In the genomic region with DNA sequence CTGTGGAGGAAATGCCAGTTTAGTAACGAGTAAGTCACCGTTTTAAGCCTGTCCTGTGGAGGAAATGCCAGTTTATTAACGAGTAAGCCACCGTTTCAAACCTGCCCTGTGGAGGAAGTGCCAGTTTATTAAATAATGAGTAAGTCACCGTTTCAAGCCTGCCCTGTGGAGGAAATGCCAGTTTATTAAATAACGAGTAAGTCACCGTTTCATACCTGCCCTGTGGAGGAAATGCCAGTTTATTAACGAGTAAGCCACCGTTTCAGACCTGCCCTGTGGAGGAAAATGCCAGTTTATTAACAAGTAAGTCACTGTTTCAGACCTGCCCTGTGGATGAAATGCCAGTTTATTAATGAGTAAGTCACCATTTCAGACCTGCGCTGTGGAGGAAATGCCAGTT, we compare ENCODE assay signal across 19 cellular contexts. TPM values are rescaled to one million over a fixed set of nuclear protein-coding genes. Genes with fewer than 3 reads are reported as not detected.
A peak's percentile ranks its signal among the peaks of the same experiment; 100 is the strongest.
DNase-seq lines count a peak whose midpoint lies in the region; ATAC-seq, FAIRE-seq and TF ChIP-seq lines count a peak whose summit lies in the region.
"Had no signal": no experiment of that assay in that cellular context is flagged by ENCODE, and none has a peak within 500 bp of the region (broad histone marks: within the 10 kb centered on the region; RNA-seq: fewer than 3 reads in every experiment).

No MANE protein-coding gene starts in this region.

- peak overlapping the region in 1 of 2 donors; percentile 45 for H3K4me3 Mint-ChIP-seq in activated T-cell treated with anti-CD3 and anti-CD28 coated beads, Interleukin-2, amount 50 U/mL, for 72 hours
- peak overlapping the region; percentile 19 for H3K4me3 Mint-ChIP-seq in stimulated activated effector memory CD8-positive, alpha-beta T cell treated with anti-CD3 and anti-CD28 coated beads, Interleukin-12 subunit alpha, Interleukin-12 subunit beta, amount 100 ng/mL, for 72 hours
- H3K4me3 Mint-ChIP-seq in stimulated activated naive B cell treated with anti-CD40 and anti-IgM and Interleukin-4, amounts not matched to agents 10 μg/mL and 1 μg/mL and 100 μg/mL, for 72 hours = no peak overlapping the region
- H3K4me3 Mint-ChIP-seq: dendritic cell treated with granulocyte-macrophage colony-stimulating factor and Interleukin-4, amounts not matched to agents 40 ng/mL and 50 ng/mL, for 4 days; stimulated activated naive CD8-positive, alpha-beta T cell treated with anti-CD3 and anti-CD28 coated beads, Interleukin-15, Interleukin-2, amounts not matched to agents 100 ng/mL and 50 ng/mL, for 24 hours had no signal

- BruUV-seq in endothelial cell of umbilical vein (replicated peaks; lab: Mats Ljungman, UMichigan) = no TSS peak

- peaks cover 14 to 33% of the 10 kb centered on the region in 2 donors for H3K36me3 Mint-ChIP-seq in activated T-cell treated with anti-CD3 and anti-CD28 coated beads, Interleukin-2, amount 50 U/mL, for 72 hours (ENCODE audit: insufficient read depth in 2 of 2)
- H3K36me3 Mint-ChIP-seq in stimulated activated effector memory CD8-positive, alpha-beta T cell treated with anti-CD3 and anti-CD28 coated beads, Interleukin-12 subunit alpha, Interleukin-12 subunit beta, amount 100 ng/mL, for 72 hours = peaks cover 86% of the 10 kb centered on the region
- H3K36me3 Mint-ChIP-seq in stimulated activated naive B cell treated with anti-CD40 and anti-IgM and Interleukin-4, amounts not matched to agents 10 μg/mL and 1 μg/mL and 100 μg/mL, for 72 hours = peaks cover 51 to 58% of the 10 kb centered on the region in 2 donors

- no peaks in the 10 kb centered on the region for H3K27me3 Mint-ChIP-seq in activated T-cell treated with anti-CD3 and anti-CD28 coated beads, Interleukin-2, amount 50 U/mL, for 72 hours (ENCODE audit: low read depth)
- H3K27me3 Mint-ChIP-seq in stimulated activated naive B cell treated with anti-CD40 and anti-IgM and Interleukin-4, amounts not matched to agents 10 μg/mL and 1 μg/mL and 100 μg/mL, for 72 hours = no peaks in the 10 kb centered on the region
- H3K27me3 Mint-ChIP-seq: dendritic cell treated with granulocyte-macrophage colony-stimulating factor and Interleukin-4, amounts not matched to agents 40 ng/mL and 50 ng/mL, for 4 days; stimulated activated naive CD8-positive, alpha-beta T cell treated with anti-CD3 and anti-CD28 coated beads, Interleukin-15, Interleukin-2, amounts not matched to agents 100 ng/mL and 50 ng/mL, for 24 hours had no signal

- no peaks in the 10 kb centered on the region for H3K9me3 Mint-ChIP-seq in activated T-cell treated with anti-CD3 and anti-CD28 coated beads, Interleukin-2, amount 50 U/mL, for 72 hours
- H3K9me3 Mint-ChIP-seq in stimulated activated effector memory CD8-positive, alpha-beta T cell treated with anti-CD3 and anti-CD28 coated beads, Interleukin-12 subunit alpha, Interleukin-12 subunit beta, amount 100 ng/mL, for 72 hours = no peaks in the 10 kb centered on the region
- no peaks in the 10 kb centered on the region for H3K9me3 Mint-ChIP-seq in stimulated activated naive B cell treated with anti-CD40 and anti-IgM and Interleukin-4, amounts not matched to agents 10 μg/mL and 1 μg/mL and 100 μg/mL, for 72 hours
- H3K9me3 Mint-ChIP-seq: stimulated activated naive CD8-positive, alpha-beta T cell treated with anti-CD3 and anti-CD28 coated beads, Interleukin-15, Interleukin-2, amounts not matched to agents 100 ng/mL and 50 ng/mL, for 24 hours had no signal

- H3K9me3 ChIP-seq in SK-N-MC (ENCODE audit: low read depth, low read length) (no peaks in the 10 kb centered on the region), endothelial cell of umbilical vein (replicated peaks; ENCODE audit: control insufficient read depth, insufficient read depth, low read length) (no peaks in the 10 kb centered on the region)
- H3K9me3 ChIP-seq: neutrophil had no signal

- no peak for ATAC-seq in activated T-cell treated with anti-CD3 and anti-CD28 coated beads, Interleukin-2, amount 50 U/mL, for 72 hours (replicated peaks in 1 of 2)
- ATAC-seq in stimulated activated effector memory CD8-positive, alpha-beta T cell treated with anti-CD3 and anti-CD28 coated beads, Interleukin-12 subunit alpha, Interleukin-12 subunit beta, amount 100 ng/mL, for 72 hours = no peak
- no peak for ATAC-seq in stimulated activated naive B cell treated with anti-CD40 and anti-IgM and Interleukin-4, amounts not matched to agents 10 μg/mL and 1 μg/mL and 100 μg/mL, for 72 hours (replicated peaks)
- ATAC-seq in omental fat pad (ENCODE audit: low FRiP score) = no peak
- ATAC-seq: foreskin keratinocyte had no signal

- intact Hi-C loops in endothelial cell of umbilical vein (cut with micrococcal nuclease) = no loop called here

- dilution Hi-C loops in endothelial cell of umbilical vein (cut with MboI; ENCODE audit: extremely low pct_ligation_motif_present, low sequenced_read_pairs) = no loop called here

- POLR2A ChIA-PET in endothelial cell of umbilical vein (lab: Charles Lee) = no interaction called here

- H4K20me1 ChIP-seq in endothelial cell of umbilical vein (replicated peaks; ENCODE audit: control insufficient read depth, extremely low read depth, insufficient read depth, low read length) = no peaks in the 10 kb centered on the region

- H3K9me1 ChIP-seq in endothelial cell of umbilical vein (replicated peaks; ENCODE audit: control insufficient read depth, extremely low read depth, insufficient read depth, low read length) = no peaks in the 10 kb centered on the region

- H3K27ac ChIP-seq in SK-N-MC (peak overlapping the region; percentile 60), endothelial cell of umbilical vein (ENCODE audit: insufficient read depth, low read depth, low read length) (peak overlapping the region; percentile 57)
- H3K27ac ChIP-seq: foreskin keratinocyte, GM23248, WERI-Rb-1 had no signal

- DNase-seq in activated T-cell treated with anti-CD3 and anti-CD28 coated beads, Interleukin-2, amount 50 U/mL, for 72 hours = no peak
- DNase-seq in activated T-cell treated with anti-CD3 and anti-CD28 coated beads, Interleukin-2, amount 50 U/mL, for 1 hour = no peak
- DNase-seq in SK-N-MC (ENCODE audit: low read depth, low spot score) (no peak), endothelial cell of umbilical vein (ENCODE audit: low read depth, low spot score) (peak; percentile 39), NCI-H1092 treated with DMSO at 0.1 percent for 48 hours (lab: John Stamatoyannopoulos, UW) (no peak), omental fat pad (ENCODE audit: low spot score) (no peak)
- no peak for DNase-seq in stimulated activated effector memory CD8-positive, alpha-beta T cell treated with anti-CD3 and anti-CD28 coated beads, Interleukin-12 subunit alpha, Interleukin-12 subunit beta, amount 100 ng/mL, for 72 hours (ENCODE audit: low spot score in 2 of 2)
- no peak for DNase-seq in stimulated activated naive B cell treated with anti-CD40 and anti-IgM and Interleukin-4, amounts not matched to agents 10 μg/mL and 1 μg/mL and 100 μg/mL, for 72 hours
- DNase-seq: amniotic stem cell, DMS79, GM23248, mesenchymal stem cell, NCI-H1436 treated with DMSO at 0.1 percent for 48 hours, NCI-H446, WERI-Rb-1 had no signal

- TF ChIP-seq CTCF in endothelial cell of umbilical vein (IDR thresholded peaks at IDR 0.05; ENCODE audit: extremely low read depth in 1 of 2, insufficient read depth in 1 of 2, low read depth in 1 of 2, low read length in 2 of 2) (no peak), omental fat pad (IDR thresholded peaks at IDR 0.05) (no peak)

- no peak for FAIRE-seq in endothelial cell of umbilical vein (lab: Jason Lieb, UNC)

- peak overlapping the region; percentile 87 for H3K27ac Mint-ChIP-seq in activated T-cell treated with anti-CD3 and anti-CD28 coated beads, Interleukin-2, amount 50 U/mL, for 72 hours
- peak overlapping the region; percentile 91 for H3K27ac Mint-ChIP-seq in stimulated activated effector memory CD8-positive, alpha-beta T cell treated with anti-CD3 and anti-CD28 coated beads, Interleukin-12 subunit alpha, Interleukin-12 subunit beta, amount 100 ng/mL, for 72 hours
- H3K27ac Mint-ChIP-seq in stimulated activated naive B cell treated with anti-CD40 and anti-IgM and Interleukin-4, amounts not matched to agents 10 μg/mL and 1 μg/mL and 100 μg/mL, for 72 hours = no peak overlapping the region
- H3K27ac Mint-ChIP-seq: dendritic cell treated with granulocyte-macrophage colony-stimulating factor and Interleukin-4, amounts not matched to agents 40 ng/mL and 50 ng/mL, for 4 days; stimulated activated naive CD8-positive, alpha-beta T cell treated with anti-CD3 and anti-CD28 coated beads, Interleukin-15, Interleukin-2, amounts not matched to agents 100 ng/mL and 50 ng/mL, for 24 hours had no signal

- peaks cover 50% of the 10 kb centered on the region for H3K36me3 ChIP-seq in SK-N-MC (ENCODE audit: insufficient read depth, low read length)
- peaks cover 12 to 27% of the 10 kb centered on the region in 2 experiments for H3K36me3 ChIP-seq in endothelial cell of umbilical vein (ENCODE audit: control insufficient read depth in 2 of 2, extremely low read depth in 1 of 2, insufficient read depth in 2 of 2, low read length in 2 of 2)

- no peak for TF ChIP-seq POLR2A in endothelial cell of umbilical vein (IDR thresholded peaks at IDR 0.05; ENCODE audit: low read depth, low read length)

- no peaks in the 10 kb centered on the region for H3K27me3 ChIP-seq in endothelial cell of umbilical vein (ENCODE audit: control insufficient read depth in 2 of 2, insufficient read depth in 2 of 2, low read length in 2 of 2)
- H3K27me3 ChIP-seq: foreskin keratinocyte, neutrophil had no signal

- CTCF ChIA-PET in endothelial cell of umbilical vein (lab: Charles Lee) = no interaction called here

- H3K4me3 ChIP-seq in SK-N-MC (no peak overlapping the region), endothelial cell of umbilical vein (replicated peaks in 1 of 3; ENCODE audit: insufficient read depth in 1 of 3, low read depth in 1 of 3, low read length in 3 of 3) (peak overlapping the region in 1 of 3 experiments; percentile 35)
- H3K4me3 ChIP-seq: GM23248 had no signal

- H3K9ac ChIP-seq in SK-N-MC (ENCODE audit: insufficient read length) = no peak overlapping the region
- peak overlapping the region; percentile 4 for H3K9ac ChIP-seq in endothelial cell of umbilical vein (replicated peaks; ENCODE audit: extremely low read depth, insufficient read depth, low read length)
- H3K9ac ChIP-seq: GM23248 had no signal

- peaks cover 2% of the 10 kb centered on the region for H3K79me2 ChIP-seq in endothelial cell of umbilical vein (ENCODE audit: control insufficient read depth, insufficient read depth, low read length)

- no peak overlapping the region for H2AFZ ChIP-seq in endothelial cell of umbilical vein (ENCODE audit: low read depth, low read length)
- H2AFZ ChIP-seq: GM23248 had no signal

- H3K4me1 ChIP-seq in endothelial cell of umbilical vein (ENCODE audit: control insufficient read depth, extremely low read depth, insufficient read depth, low read length) = peaks cover 17% of the 10 kb centered on the region
- H3K4me1 ChIP-seq: foreskin keratinocyte had no signal

- H3K4me2 ChIP-seq in endothelial cell of umbilical vein (ENCODE audit: insufficient read depth, low read length) = peak overlapping the region; percentile 61

- no peaks in the 10 kb centered on the region for H3K4me1 Mint-ChIP-seq in activated T-cell treated with anti-CD3 and anti-CD28 coated beads, Interleukin-2, amount 50 U/mL, for 72 hours (ENCODE audit: low read depth)
- H3K4me1 Mint-ChIP-seq in stimulated activated effector memory CD8-positive, alpha-beta T cell treated with anti-CD3 and anti-CD28 coated beads, Interleukin-12 subunit alpha, Interleukin-12 subunit beta, amount 100 ng/mL, for 72 hours = peaks cover 12% of the 10 kb centered on the region
- no peaks in the 10 kb centered on the region for H3K4me1 Mint-ChIP-seq in stimulated activated naive B cell treated with anti-CD40 and anti-IgM and Interleukin-4, amounts not matched to agents 10 μg/mL and 1 μg/mL and 100 μg/mL, for 72 hours

RNA-seq across cellular contexts. Expression of gene PDCD6, which starts 18.9 kb away (rescaled TPM):
- total RNA-seq in activated T-cell treated with anti-CD3 and anti-CD28 coated beads, Interleukin-2, amount 50 U/mL, for 72 hours = 10 to 100 TPM; 71.0 to 72.3 TPM
- total RNA-seq in endothelial cell of umbilical vein (79.8 and 83.3 TPM in 2 replicates), omental fat pad (10 to 100 TPM; 69.0 to 92.2 (median 78.3) TPM)
- polyA plus RNA-seq in endothelial cell of umbilical vein = 223 and 247 TPM in 2 replicates
- 206 and 215 TPM in 2 replicates for polyA plus RNA-seq in endothelial cell of umbilical vein (2011; cell fraction: cytosol; rRNA removed)
- polyA plus RNA-seq in endothelial cell of umbilical vein (2011; cell fraction: nucleus; rRNA removed) = 155 and 164 TPM in 2 replicates
- polyA plus RNA-seq in endothelial cell of umbilical vein (2012) = 109 and 126 TPM in 2 replicates
- polyA minus RNA-seq in endothelial cell of umbilical vein = 160 and 180 TPM in 2 replicates
- polyA minus RNA-seq in endothelial cell of umbilical vein (2011; cell fraction: cytosol; rRNA and poly(A)+ RNA removed) = 129 TPM
- polyA minus RNA-seq in endothelial cell of umbilical vein (2011; cell fraction: nucleus; rRNA and poly(A)+ RNA removed) = 47.2 and 48.4 TPM in 2 replicates

RNA-seq across cellular contexts. Expression of gene SDHA, which starts 34.4 kb away (rescaled TPM):
- 100 to 1,000 TPM; 143 to 144 TPM for total RNA-seq in activated T-cell treated with anti-CD3 and anti-CD28 coated beads, Interleukin-2, amount 50 U/mL, for 72 hours
- total RNA-seq in endothelial cell of umbilical vein = 142 and 153 TPM in 2 replicates
- polyA plus RNA-seq in endothelial cell of umbilical vein = 97.0 and 121 TPM in 2 replicates
- 87.2 and 103 TPM in 2 replicates for polyA plus RNA-seq in endothelial cell of umbilical vein (2011; cell fraction: cytosol; rRNA removed)
- 131 and 141 TPM in 2 replicates for polyA plus RNA-seq in endothelial cell of umbilical vein (2011; cell fraction: nucleus; rRNA removed)
- polyA plus RNA-seq in endothelial cell of umbilical vein (2012) = 179 and 191 TPM in 2 replicates
- 273 and 275 TPM in 2 replicates for polyA minus RNA-seq in endothelial cell of umbilical vein
- polyA minus RNA-seq in endothelial cell of umbilical vein (2011; cell fraction: cytosol; rRNA and poly(A)+ RNA removed) = 203 TPM
- 149 and 158 TPM in 2 replicates for polyA minus RNA-seq in endothelial cell of umbilical vein (2011; cell fraction: nucleus; rRNA and poly(A)+ RNA removed)
- 10 to 100 TPM; 76.5 to 92.8 (median 83.0) TPM for total RNA-seq in omental fat pad

RNA-seq across cellular contexts. Expression of gene CCDC127, which starts 34.6 kb away (rescaled TPM):
- total RNA-seq in activated T-cell treated with anti-CD3 and anti-CD28 coated beads, Interleukin-2, amount 50 U/mL, for 72 hours = 1 to 10 TPM; 6.7 to 8.5 TPM
- total RNA-seq in endothelial cell of umbilical vein (5.3 and 6.3 TPM in 2 replicates), omental fat pad (10 to 100 TPM in 1 of 4 donors, 1 to 10 TPM in 3; 4.7 to 10.6 (median 5.5) TPM)
- polyA plus RNA-seq in endothelial cell of umbilical vein = 3.2 and 3.4 TPM in 2 replicates
- polyA plus RNA-seq in endothelial cell of umbilical vein (2011; cell fraction: cytosol; rRNA removed) = 3.9 and 4.0 TPM in 2 replicates
- 3.8 TPM in 2 replicates for polyA plus RNA-seq in endothelial cell of umbilical vein (2011; cell fraction: nucleus; rRNA removed)
- 3.3 TPM in 2 replicates for polyA plus RNA-seq in endothelial cell of umbilical vein (2012)
- 3.8 and 5.7 TPM in 2 replicates for polyA minus RNA-seq in endothelial cell of umbilical vein
- 3.9 TPM for polyA minus RNA-seq in endothelial cell of umbilical vein (2011; cell fraction: cytosol; rRNA and poly(A)+ RNA removed)
- 3.4 and 4.7 TPM in 2 replicates for polyA minus RNA-seq in endothelial cell of umbilical vein (2011; cell fraction: nucleus; rRNA and poly(A)+ RNA removed)
